In genomic region chr7:113955157-113955556, GRCh38 we compare ENCODE assay signal across 8 cellular contexts. TPM values are rescaled to one million over a fixed set of nuclear protein-coding genes. Genes with fewer than 3 reads are reported as not detected.
"Had no signal": no experiment of that assay in that cellular context is flagged by ENCODE, and none has a peak within 500 bp of the region (broad histone marks: within the 10 kb centered on the region; RNA-seq: fewer than 3 reads in every experiment).

No MANE protein-coding gene starts in this region.

- H3K4me3 ChIP-seq: K562 had no signal

- H3K27ac Mint-ChIP-seq: IgD-negative memory B cell had no signal

- H3K27me3 Mint-ChIP-seq: IgD-negative memory B cell had no signal

- H3K4me1 Mint-ChIP-seq: IgD-negative memory B cell had no signal

- H3K4me3 Mint-ChIP-seq: IgD-negative memory B cell had no signal

- H3K27ac ChIP-seq: HL-60 had no signal

- DNase-seq: IMR-90 had no signal

- FAIRE-seq: HepG2, HTR-8/SVneo, K562 had no signal

RNA-seq across cellular contexts. Expression of gene PPP1R3A, which starts 36.3 kb away (rescaled TPM):
- total RNA-seq: HepG2, HT-29, HT1080, IMR-90, K562 had no signal
- polyA plus RNA-seq: HepG2, IgD-negative memory B cell, IMR-90 had no signal
